ENCODE assay signal across 8 cellular contexts in the genomic region with DNA sequence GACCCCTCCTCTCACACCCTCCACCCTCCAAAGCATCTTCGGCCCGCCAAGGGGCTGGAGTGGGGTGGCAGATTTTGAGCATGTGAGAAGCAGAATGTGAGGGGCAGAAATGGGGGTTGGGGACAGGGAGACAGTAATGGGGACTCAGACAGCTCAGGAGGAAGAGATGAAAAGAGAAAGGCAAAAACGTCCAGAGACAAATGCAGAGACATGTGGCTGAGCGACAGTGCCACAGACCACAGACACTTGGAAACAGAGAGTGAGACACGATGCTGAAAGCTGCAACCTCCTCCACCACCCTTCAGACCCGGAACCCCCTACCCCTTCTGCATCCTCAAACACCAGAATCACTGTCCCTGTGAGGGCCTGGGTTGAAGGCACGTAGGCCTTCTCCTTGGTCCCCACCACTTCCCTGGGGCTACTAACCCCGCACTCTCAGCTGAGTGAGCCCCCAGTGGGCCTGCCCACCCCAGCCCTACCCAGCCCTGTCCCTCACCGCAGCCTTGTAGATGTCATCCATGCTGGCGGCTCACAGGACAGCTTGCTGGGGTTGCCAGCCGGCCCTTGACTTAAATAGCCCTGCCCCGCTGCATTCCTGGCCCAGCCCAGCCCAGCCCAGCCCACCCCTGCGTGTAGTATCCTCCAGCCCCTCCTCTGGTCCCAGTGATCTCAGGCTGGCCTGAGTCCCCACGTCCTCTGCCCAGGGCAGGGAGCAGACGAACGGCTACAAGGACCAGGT. TPM values are rescaled to one million over a fixed set of nuclear protein-coding genes. Genes with fewer than 3 reads are reported as not detected.
A peak's percentile ranks its signal among the peaks of the same experiment; 100 is the strongest.
DNase-seq lines count a peak whose midpoint lies in the region; ATAC-seq and TF ChIP-seq lines count a peak whose summit lies in the region.

A gene (minus strand): TSS at position 546 of the 739 bp plus-strand sequence. CDS start 26 bp downstream, at position 520.

- TF ChIP-seq POLR2A in HCT116 (IDR thresholded peaks at IDR 0.05; ENCODE audit: borderline replicate concordance, extremely low read depth, insufficient read depth, insufficient read length) = no peak

- ATAC-seq in HCT116 = no peak
- no peak for ATAC-seq in GM21367 (IDR thresholded peaks at IDR 0.05; ENCODE audit: unreplicated experiment)
- ATAC-seq in HG03378 (IDR thresholded peaks at IDR 0.05; ENCODE audit: unreplicated experiment) = no peak

- peaks cover 14% of the 10 kb centered on the region for H3K36me3 Mint-ChIP-seq in activated T-helper 1 cell treated with anti-CD3 and anti-CD28 coated beads, Interleukin-12 subunit alpha, Interleukin-12 subunit beta, Interleukin-2, Interleukin-4 antibody, amounts not matched to agents 30 ng/mL and 10 ng/mL and 1 ng/mL, durations not matched to agents 14 hours and 24 hours and 36 hours (ENCODE audit: low read depth)

- RAD21 ChIA-PET in HCT116 (lab: Charles Lee; ENCODE audit: low non-redundant PET in 1 of 2, low total read pairs in 2 of 2, uncharacterized antibody in 2 of 2, unreplicated experiment in 2 of 2) = interaction anchor here in 1 of 2 experiments (0.6 kb wide), 1 partner anchor 183 kb away, joined by 3 read pairs; no protein-coding TSS in a partner anchor

- H3K9me3 ChIP-seq in HCT116 (ENCODE audit: control insufficient read depth in 1 of 2, insufficient read depth in 1 of 2, low read depth in 1 of 2, low read length in 2 of 2) (no peaks in the 10 kb centered on the region), right atrium auricular region (no peaks in the 10 kb centered on the region), skeletal muscle tissue (ENCODE audit: control insufficient read depth in 3 of 3, low read length in 3 of 3) (no peaks in the 10 kb centered on the region)

- H3K4me3 Mint-ChIP-seq in activated T-helper 1 cell treated with anti-CD3 and anti-CD28 coated beads, Interleukin-12 subunit alpha, Interleukin-12 subunit beta, Interleukin-2, Interleukin-4 antibody, amounts not matched to agents 30 ng/mL and 10 ng/mL and 1 ng/mL, durations not matched to agents 14 hours and 24 hours and 36 hours = peak within 1 kb of the TSS; percentile 96

- TF ChIP-seq RAD21 in HCT116 (IDR thresholded peaks at IDR 0.05; ENCODE audit: low read depth) = no peak

- H3K27me3 ChIP-seq in HCT116 (ENCODE audit: insufficient read depth, low read length) = no peaks in the 10 kb centered on the region
- H3K27me3 ChIP-seq in right atrium auricular region = no peaks in the 10 kb centered on the region
- H3K27me3 ChIP-seq in skeletal muscle tissue (ENCODE audit: control insufficient read depth in 3 of 3, insufficient read depth in 3 of 3, low read length in 3 of 3) = no peaks in the 10 kb centered on the region

- TF ChIP-seq CTCF in HCT116 (IDR thresholded peaks at IDR 0.05 in 2 of 3, conservative IDR thresholded peaks at IDR 0.05 in 1 of 3; ENCODE audit: borderline replicate concordance in 1 of 3, insufficient read depth in 1 of 3, low read depth in 2 of 3, low read length in 2 of 3) (no peak), right atrium auricular region (IDR thresholded peaks at IDR 0.05) (no peak)

- no peaks in the 10 kb centered on the region for H3K9me3 Mint-ChIP-seq in activated T-helper 1 cell treated with anti-CD3 and anti-CD28 coated beads, Interleukin-12 subunit alpha, Interleukin-12 subunit beta, Interleukin-2, Interleukin-4 antibody, amounts not matched to agents 30 ng/mL and 10 ng/mL and 1 ng/mL, durations not matched to agents 14 hours and 24 hours and 36 hours

- POLR2A ChIA-PET in HCT116 (lab: Charles Lee) = interaction anchor here (1.7 kb wide), 1 partner anchor 83 kb away, joined by 8 read pairs; a partner anchor contains a TSS

- no peaks in the 10 kb centered on the region for H4K20me1 ChIP-seq in HCT116 (ENCODE audit: insufficient read depth)

- no TSS peak for BruUV-seq in HCT116 (replicated peaks; lab: Mats Ljungman, UMichigan)

- peaks cover 46 to 71% of the 10 kb centered on the region in 2 experiments for H3K4me1 ChIP-seq in HCT116 (ENCODE audit: control insufficient read depth in 1 of 2, insufficient read depth in 2 of 2, low read length in 2 of 2)
- peaks cover 0 to 49% of the 10 kb centered on the region in 2 donors for H3K4me1 ChIP-seq in right atrium auricular region
- peaks cover 41 to 80% (median 69%) of the 10 kb centered on the region in 3 donors for H3K4me1 ChIP-seq in skeletal muscle tissue (ENCODE audit: control insufficient read depth in 3 of 3, insufficient read depth in 3 of 3, low read length in 3 of 3)

- H3K4me2 ChIP-seq in HCT116 (ENCODE audit: low read length) = peak within 1 kb of the TSS; percentile 89

- no peak within 1 kb of the TSS for H2AFZ ChIP-seq in HCT116 (ENCODE audit: low read depth, low read length, poor library complexity, severe bottlenecking)

- intact Hi-C loops in HCT116 (cut with micrococcal nuclease) = no loop called here
- intact Hi-C loops in activated T-helper 1 cell treated with anti-CD3 and anti-CD28 coated beads, Interleukin-12 subunit alpha, Interleukin-12 subunit beta, Interleukin-2, Interleukin-4 antibody, amounts not matched to agents 30 ng/mL and 10 ng/mL and 1 ng/mL, durations not matched to agents 14 hours and 24 hours and 36 hours (cut with micrococcal nuclease) = loop anchor here (2.0 to 10.0 kb wide), 2 partner anchors 299 to 399 kb away; a partner anchor contains a TSS

- CTCF ChIA-PET in HCT116 (lab: Charles Lee) = no interaction called here

- H3K79me2 ChIP-seq in HCT116 (ENCODE audit: insufficient read depth, low read length) = peaks cover 30% of the 10 kb centered on the region

- H3K4me3 ChIP-seq in HCT116 (replicated peaks in 1 of 2; ENCODE audit: low read depth in 1 of 2, low read length in 2 of 2) (peak within 1 kb of the TSS; percentile 80 to 94), right atrium auricular region (peak within 1 kb of the TSS; percentile 57 to 82), skeletal muscle tissue (ENCODE audit: low read length in 3 of 3) (peak within 1 kb of the TSS; percentile 86 to 93 (median 93))

- H3K27ac ChIP-seq in HCT116 (ENCODE audit: low read depth, low read length) (peak within 1 kb of the TSS; percentile 66), right atrium auricular region (peak within 1 kb of the TSS; percentile 89 to 99), skeletal muscle tissue (ENCODE audit: low read depth, low read length) (peak within 1 kb of the TSS; percentile 94)

- H3K9me2 ChIP-seq in HCT116 (ENCODE audit: insufficient read depth) = no peaks in the 10 kb centered on the region

- no peak for DNase-seq in HCT116 (ENCODE audit: low read depth, low spot score)
- no peak for DNase-seq in activated T-helper 1 cell treated with anti-CD3 and anti-CD28 coated beads, Interleukin-12 subunit alpha, Interleukin-12 subunit beta, Interleukin-2, Interleukin-4 antibody, amounts not matched to agents 30 ng/mL and 10 ng/mL and 1 ng/mL, durations not matched to agents 14 hours and 24 hours and 36 hours (ENCODE audit: low spot score)
- no peak for DNase-seq in right atrium auricular region (ENCODE audit: low spot score)
- DNase-seq in NCI-H446 (lab: John Stamatoyannopoulos, UW) = no peak
- DNase-seq in NOMO-1 treated with dmso at 0.1 percent for 144 hours (lab: John Stamatoyannopoulos, UW; ENCODE audit: unreplicated experiment) = no peak

- no peaks in the 10 kb centered on the region for H3K27me3 Mint-ChIP-seq in activated T-helper 1 cell treated with anti-CD3 and anti-CD28 coated beads, Interleukin-12 subunit alpha, Interleukin-12 subunit beta, Interleukin-2, Interleukin-4 antibody, amounts not matched to agents 30 ng/mL and 10 ng/mL and 1 ng/mL, durations not matched to agents 14 hours and 24 hours and 36 hours (ENCODE audit: insufficient read depth)

- peaks cover 38% of the 10 kb centered on the region for H3K4me1 Mint-ChIP-seq in activated T-helper 1 cell treated with anti-CD3 and anti-CD28 coated beads, Interleukin-12 subunit alpha, Interleukin-12 subunit beta, Interleukin-2, Interleukin-4 antibody, amounts not matched to agents 30 ng/mL and 10 ng/mL and 1 ng/mL, durations not matched to agents 14 hours and 24 hours and 36 hours (ENCODE audit: low read depth)

- peaks cover 8 to 19% of the 10 kb centered on the region in 2 experiments for H3K36me3 ChIP-seq in HCT116 (ENCODE audit: control insufficient read depth in 1 of 2, insufficient read depth in 2 of 2, low read length in 2 of 2)
- peaks cover 42% of the 10 kb centered on the region for H3K36me3 ChIP-seq in right atrium auricular region
- H3K36me3 ChIP-seq in skeletal muscle tissue (ENCODE audit: control insufficient read depth in 3 of 3, insufficient read depth in 3 of 3, low read length in 3 of 3) = peaks cover 11 to 36% (median 22%) of the 10 kb centered on the region in 3 donors

- H3K27ac Mint-ChIP-seq in activated T-helper 1 cell treated with anti-CD3 and anti-CD28 coated beads, Interleukin-12 subunit alpha, Interleukin-12 subunit beta, Interleukin-2, Interleukin-4 antibody, amounts not matched to agents 30 ng/mL and 10 ng/mL and 1 ng/mL, durations not matched to agents 14 hours and 24 hours and 36 hours = peak within 1 kb of the TSS; percentile 93

- H3K9ac ChIP-seq in HCT116 (ENCODE audit: low read length) = peak within 1 kb of the TSS; percentile 95
- peak within 1 kb of the TSS; percentile 95 to 100 (median 99) for H3K9ac ChIP-seq in skeletal muscle tissue (ENCODE audit: low read depth in 1 of 3, low read length in 3 of 3)

TF ChIP-seq in HCT116, 20 proteins besides CTCF, POLR2A, EP300 and RAD21:
- TF ChIP-seq EGR1 (IDR thresholded peaks at IDR 0.05; ENCODE audit: low read depth) (no peak), TCF7L2 (IDR thresholded peaks at IDR 0.05; ENCODE audit: borderline replicate concordance, extremely low read depth, insufficient read depth, insufficient read length) (no peak), SP1 (IDR thresholded peaks at IDR 0.05; ENCODE audit: low read depth) (no peak), ELF1 (IDR thresholded peaks at IDR 0.05; ENCODE audit: borderline replicate concordance, low read depth) (no peak), EZH2 (IDR thresholded peaks at IDR 0.05) (no peak), POLR2AphosphoS5 (IDR thresholded peaks at IDR 0.05; ENCODE audit: low read depth, low read length) (no peak), ZFX (IDR thresholded peaks at IDR 0.05) (no peak), FOSL1 (IDR thresholded peaks at IDR 0.05; ENCODE audit: low read depth) (no peak), SRF (IDR thresholded peaks at IDR 0.05; ENCODE audit: low read depth) (no peak)

RNA-seq across cellular contexts. Expression of the gene that starts here (rescaled TPM):
- 2.2 TPM for total RNA-seq in HCT116 (2021; ENCODE audit: unreplicated experiment)
- 6.1 and 7.1 TPM in 2 replicates for polyA plus RNA-seq in HCT116 (2012)
- total RNA-seq in activated T-helper 1 cell treated with anti-CD3 and anti-CD28 coated beads, Interleukin-12 subunit alpha, Interleukin-12 subunit beta, Interleukin-2, Interleukin-4 antibody, amounts not matched to agents 30 ng/mL and 10 ng/mL and 1 ng/mL, durations not matched to agents 14 hours and 24 hours and 36 hours = 0.32 and 0.67 TPM in 2 replicates
- total RNA-seq in right atrium auricular region = 1,000 to 10,000 TPM; 4,697 to 8,249 TPM
- 461 TPM for total RNA-seq in skeletal muscle tissue

Comparison
In these comparisons a context has a peak if more than half of its experiments do, and no peak if none do; other contexts are left out.
1. RNA of the gene that starts here (total RNA-seq): 4,697 to 8,249 TPM in right atrium auricular region and 461 TPM in skeletal muscle tissue (single experiment); 2.2 TPM in HCT116 (single experiment) and 0.32 to 0.67 TPM in activated T-helper 1 cell treated with anti-CD3 and anti-CD28 coated beads, Interleukin-12 subunit alpha, Interleukin-12 subunit beta, Interleukin-2, Interleukin-4 antibody, amounts not matched to agents 30 ng/mL and 10 ng/mL and 1 ng/mL, durations not matched to agents 14 hours and 24 hours and 36 hours; every median in the first group is over 100 times any median in the second.
2. RNA of the gene that starts here (total RNA-seq): 4,697 to 8,249 TPM in right atrium auricular region; 461 TPM in skeletal muscle tissue (single experiment); every median in the first group is over 10 times any median in the second.
3. Peak in every context shown above with its lines, with median percentiles within 50 percentile points of each other: H3K27ac ChIP-seq and H3K4me3 ChIP-seq.